31 cellular contexts compared by ENCODE assay signal in genomic region chr17:15380447-15380846, GRCh38. TPM values are rescaled to one million over a fixed set of nuclear protein-coding genes. Genes with fewer than 3 reads are reported as not detected.
"Had no signal": no experiment of that assay in that cellular context is flagged by ENCODE, and none has a peak within 500 bp of the region (broad histone marks: within the 10 kb centered on the region; RNA-seq: fewer than 3 reads in every experiment).

No MANE protein-coding gene starts in this region.

- H3K36me3 ChIP-seq: ascending aorta, brain microvascular endothelial cell, esophagus squamous epithelium, gastroesophageal sphincter, heart right ventricle had no signal

- H3K4me1 ChIP-seq: ascending aorta had no signal

- FAIRE-seq: bronchial epithelial cell, TTC549 had no signal

- H3K4me3 ChIP-seq: ascending aorta, coronary artery, dorsolateral prefrontal cortex, esophagus squamous epithelium, gastroesophageal sphincter, heart right ventricle had no signal

- DNase-seq: activated CD4-positive, alpha-beta memory T cell treated with anti-CD3 and anti-CD28 coated beads, Interleukin-2, amount 10 ng/mL, durations not matched to agents 7 days and 5 days; activated CD4-positive, alpha-beta T cell treated with anti-CD3 and anti-CD28 coated beads for 1 hour; activated CD4-positive, alpha-beta T cell treated with anti-CD3 and anti-CD28 coated beads for 4 hours; activated CD4-positive, alpha-beta T cell treated with anti-CD3 and anti-CD28 coated beads, Interleukin-2, amount 10 ng/mL, durations not matched to agents 7 days and 5 days; activated CD4-positive, alpha-beta T cell treated with anti-CD3 and anti-CD28 coated beads, Interleukin-2, amount 50 U/mL, for 4 hours; activated CD8-positive, alpha-beta memory T cell treated with anti-CD3 and anti-CD28 coated beads, Interleukin-2, amount 50 U/mL, for 48 hours; activated gamma-delta T cell; activated naive CD4-positive, alpha-beta T cell; activated naive CD4-positive, alpha-beta T cell treated with anti-CD3 and anti-CD28 coated beads, Interleukin-2, amount 10 ng/mL, durations not matched to agents 7 days and 5 days; activated naive CD8-positive, alpha-beta T cell treated with anti-CD3 and anti-CD28 coated beads, Interleukin-2, amount 10 ng/mL, durations not matched to agents 7 days and 5 days; activated T-cell treated with anti-CD3 and anti-CD28 coated beads for 4 hours; activated T-cell treated with anti-CD3 and anti-CD28 coated beads, Interleukin-2, amount 50 U/mL, for 24 hours; activated T-cell treated with anti-CD3 and anti-CD28 coated beads, Interleukin-2, amount 50 U/mL, for 72 hours; brain microvascular endothelial cell; dorsolateral prefrontal cortex; effector memory CD4-positive, alpha-beta T cell; esophagus squamous epithelium; foreskin melanocyte; heart right ventricle; T-helper 2 cell had no signal

- H3K27me3 ChIP-seq: ascending aorta, brain microvascular endothelial cell, dorsolateral prefrontal cortex, gastroesophageal sphincter, heart right ventricle had no signal

- ATAC-seq: activated naive CD4-positive, alpha-beta T cell treated with anti-CD3 and anti-CD28 coated beads, Interleukin-2, amount 50 U/mL, for 72 hours; activated T-cell treated with anti-CD3 and anti-CD28 coated beads, Interleukin-2, amount 50 U/mL, for 72 hours; gastroesophageal sphincter; heart right ventricle; WTC11 had no signal

- H3K9me3 ChIP-seq: ascending aorta, esophagus squamous epithelium, gastroesophageal sphincter, heart right ventricle had no signal

- H3K27ac ChIP-seq: ascending aorta, brain microvascular endothelial cell, coronary artery, dorsolateral prefrontal cortex, esophagus squamous epithelium, gastroesophageal sphincter, heart right ventricle, VCaP had no signal

RNA-seq across cellular contexts. Expression of gene TEKT3, which starts 39.0 kb away (rescaled TPM):
- total RNA-seq: activated CD4-positive, alpha-beta T cell treated with anti-CD3 and anti-CD28 coated beads, Interleukin-2, amount 10 ng/mL, durations not matched to agents 7 days and 5 days; activated naive CD4-positive, alpha-beta T cell treated with anti-CD3 and anti-CD28 coated beads, Interleukin-2, amount 50 U/mL, for 72 hours; activated naive CD8-positive, alpha-beta T cell treated with anti-CD3 and anti-CD28 coated beads, Interleukin-2, amount 10 ng/mL, durations not matched to agents 7 days and 5 days; ascending aorta; bronchial epithelial cell; fibroblast of villous mesenchyme; glomerular endothelial cell; T-helper 1 cell treated with Interleukin-12 subunit alpha and Interleukin-12 subunit beta and Interleukin-4 antibody, amounts not matched to agents 30 ng/mL and 1 ng/mL, for 36 hours had no signal
